In genomic region chr10:126892150-126892872, GRCh38 we compare ENCODE assay signal across 1 cellular context.
TF ChIP-seq lines count a peak whose summit lies in the region.

No MANE protein-coding gene starts in this region.

TF ChIP-seq in WTC11, 78 proteins besides CTCF, POLR2A, EP300 and RAD21 (continued from another document):
- TF ChIP-seq FOXP4 (CRISPR knock-in tag; IDR thresholded peaks at IDR 0.05) (no peak), HMGXB4 (CRISPR knock-in tag; IDR thresholded peaks at IDR 0.05) (no peak), ZMAT4 (CRISPR knock-in tag; IDR thresholded peaks at IDR 0.05) (no peak), TEAD4 (CRISPR knock-in tag; IDR thresholded peaks at IDR 0.05) (no peak), ARID4B (CRISPR knock-in tag; IDR thresholded peaks at IDR 0.05; ENCODE audit: borderline replicate concordance) (no peak), JAZF1 (CRISPR knock-in tag; IDR thresholded peaks at IDR 0.05) (no peak), OVOL2 (CRISPR knock-in tag; IDR thresholded peaks at IDR 0.05; ENCODE audit: borderline replicate concordance) (no peak), ZNF396 (CRISPR knock-in tag; IDR thresholded peaks at IDR 0.05; ENCODE audit: borderline replicate concordance) (no peak)
TF ChIP-seq in WTC11: peak in this region for 0.
